Comparison of ENCODE assay signal across 1 cellular context in the genomic region with DNA sequence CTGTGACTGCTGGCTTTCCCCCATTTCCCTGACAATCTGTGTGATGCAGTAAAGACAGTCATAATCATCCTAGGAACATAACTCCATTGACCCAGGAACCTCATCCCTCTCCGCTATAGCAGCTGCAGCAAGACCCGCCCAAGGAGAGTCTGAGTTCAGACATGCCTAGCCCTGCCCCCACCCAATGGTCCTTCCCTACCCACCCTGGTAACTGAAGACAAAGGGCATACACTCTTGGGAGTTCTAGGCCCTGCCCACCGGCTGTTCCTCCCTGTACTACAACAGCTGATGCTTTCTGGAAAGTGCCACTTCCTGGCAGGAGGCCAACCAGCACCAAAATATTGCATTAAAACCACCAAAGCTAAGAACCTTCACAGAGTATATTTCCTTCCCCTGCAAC.
TF ChIP-seq lines count a peak whose summit lies in the region.

No MANE protein-coding gene starts in this region.

TF ChIP-seq in HepG2, 621 proteins besides CTCF, POLR2A, EP300 and RAD21 (continued from another document):
- TF ChIP-seq, protein P1, sequence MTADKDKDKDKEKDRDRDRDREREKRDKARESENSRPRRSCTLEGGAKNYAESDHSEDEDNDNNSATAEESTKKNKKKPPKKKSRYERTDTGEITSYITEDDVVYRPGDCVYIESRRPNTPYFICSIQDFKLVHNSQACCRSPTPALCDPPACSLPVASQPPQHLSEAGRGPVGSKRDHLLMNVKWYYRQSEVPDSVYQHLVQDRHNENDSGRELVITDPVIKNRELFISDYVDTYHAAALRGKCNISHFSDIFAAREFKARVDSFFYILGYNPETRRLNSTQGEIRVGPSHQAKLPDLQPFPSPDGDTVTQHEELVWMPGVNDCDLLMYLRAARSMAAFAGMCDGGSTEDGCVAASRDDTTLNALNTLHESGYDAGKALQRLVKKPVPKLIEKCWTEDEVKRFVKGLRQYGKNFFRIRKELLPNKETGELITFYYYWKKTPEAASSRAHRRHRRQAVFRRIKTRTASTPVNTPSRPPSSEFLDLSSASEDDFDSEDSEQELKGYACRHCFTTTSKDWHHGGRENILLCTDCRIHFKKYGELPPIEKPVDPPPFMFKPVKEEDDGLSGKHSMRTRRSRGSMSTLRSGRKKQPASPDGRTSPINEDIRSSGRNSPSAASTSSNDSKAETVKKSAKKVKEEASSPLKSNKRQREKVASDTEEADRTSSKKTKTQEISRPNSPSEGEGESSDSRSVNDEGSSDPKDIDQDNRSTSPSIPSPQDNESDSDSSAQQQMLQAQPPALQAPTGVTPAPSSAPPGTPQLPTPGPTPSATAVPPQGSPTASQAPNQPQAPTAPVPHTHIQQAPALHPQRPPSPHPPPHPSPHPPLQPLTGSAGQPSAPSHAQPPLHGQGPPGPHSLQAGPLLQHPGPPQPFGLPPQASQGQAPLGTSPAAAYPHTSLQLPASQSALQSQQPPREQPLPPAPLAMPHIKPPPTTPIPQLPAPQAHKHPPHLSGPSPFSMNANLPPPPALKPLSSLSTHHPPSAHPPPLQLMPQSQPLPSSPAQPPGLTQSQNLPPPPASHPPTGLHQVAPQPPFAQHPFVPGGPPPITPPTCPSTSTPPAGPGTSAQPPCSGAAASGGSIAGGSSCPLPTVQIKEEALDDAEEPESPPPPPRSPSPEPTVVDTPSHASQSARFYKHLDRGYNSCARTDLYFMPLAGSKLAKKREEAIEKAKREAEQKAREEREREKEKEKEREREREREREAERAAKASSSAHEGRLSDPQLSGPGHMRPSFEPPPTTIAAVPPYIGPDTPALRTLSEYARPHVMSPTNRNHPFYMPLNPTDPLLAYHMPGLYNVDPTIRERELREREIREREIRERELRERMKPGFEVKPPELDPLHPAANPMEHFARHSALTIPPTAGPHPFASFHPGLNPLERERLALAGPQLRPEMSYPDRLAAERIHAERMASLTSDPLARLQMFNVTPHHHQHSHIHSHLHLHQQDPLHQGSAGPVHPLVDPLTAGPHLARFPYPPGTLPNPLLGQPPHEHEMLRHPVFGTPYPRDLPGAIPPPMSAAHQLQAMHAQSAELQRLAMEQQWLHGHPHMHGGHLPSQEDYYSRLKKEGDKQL (CRISPR knock-in tag; IDR thresholded peaks at IDR 0.05; ENCODE audit: low read depth) = no peak
- TF ChIP-seq, protein P2, sequence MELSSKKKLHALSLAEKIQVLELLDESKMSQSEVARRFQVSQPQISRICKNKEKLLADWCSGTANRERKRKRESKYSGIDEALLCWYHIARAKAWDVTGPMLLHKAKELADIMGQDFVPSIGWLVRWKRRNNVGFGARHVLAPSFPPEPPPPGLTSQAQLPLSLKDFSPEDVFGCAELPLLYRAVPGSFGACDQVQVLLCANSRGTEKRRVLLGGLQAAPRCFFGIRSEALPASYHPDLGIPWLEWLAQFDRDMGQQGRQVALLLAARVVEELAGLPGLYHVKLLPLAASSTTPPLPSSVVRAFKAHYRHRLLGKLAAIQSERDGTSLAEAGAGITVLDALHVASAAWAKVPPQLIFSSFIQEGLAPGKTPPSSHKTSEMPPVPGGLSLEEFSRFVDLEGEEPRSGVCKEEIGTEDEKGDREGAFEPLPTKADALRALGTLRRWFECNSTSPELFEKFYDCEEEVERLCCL (CRISPR knock-in tag; IDR thresholded peaks at IDR 0.05; ENCODE audit: borderline replicate concordance) = no peak
- TF ChIP-seq FIP1L1 (IDR thresholded peaks at IDR 0.05; ENCODE audit: borderline replicate concordance, insufficient read depth, low read depth, low read length) (no peak), ZNF614 (CRISPR knock-in tag; IDR thresholded peaks at IDR 0.05; ENCODE audit: borderline replicate concordance) (no peak), KDM5B (CRISPR knock-in tag; IDR thresholded peaks at IDR 0.05; ENCODE audit: borderline replicate concordance) (no peak), CENPT (CRISPR knock-in tag; IDR thresholded peaks at IDR 0.05; ENCODE audit: low read depth) (no peak), NFE2L1 (CRISPR knock-in tag; IDR thresholded peaks at IDR 0.05; ENCODE audit: borderline replicate concordance) (no peak), FOXK1 (CRISPR knock-in tag; IDR thresholded peaks at IDR 0.05; ENCODE audit: borderline replicate concordance, low read depth) (no peak), KDM3A (CRISPR knock-in tag; IDR thresholded peaks at IDR 0.05; ENCODE audit: low read depth) (no peak), ZNF713 (CRISPR knock-in tag; IDR thresholded peaks at IDR 0.05) (no peak), ELF3 (CRISPR knock-in tag; IDR thresholded peaks at IDR 0.05) (no peak), SRF (IDR thresholded peaks at IDR 0.05; ENCODE audit: low read depth, low read length) (no peak)
